In the genomic region with DNA sequence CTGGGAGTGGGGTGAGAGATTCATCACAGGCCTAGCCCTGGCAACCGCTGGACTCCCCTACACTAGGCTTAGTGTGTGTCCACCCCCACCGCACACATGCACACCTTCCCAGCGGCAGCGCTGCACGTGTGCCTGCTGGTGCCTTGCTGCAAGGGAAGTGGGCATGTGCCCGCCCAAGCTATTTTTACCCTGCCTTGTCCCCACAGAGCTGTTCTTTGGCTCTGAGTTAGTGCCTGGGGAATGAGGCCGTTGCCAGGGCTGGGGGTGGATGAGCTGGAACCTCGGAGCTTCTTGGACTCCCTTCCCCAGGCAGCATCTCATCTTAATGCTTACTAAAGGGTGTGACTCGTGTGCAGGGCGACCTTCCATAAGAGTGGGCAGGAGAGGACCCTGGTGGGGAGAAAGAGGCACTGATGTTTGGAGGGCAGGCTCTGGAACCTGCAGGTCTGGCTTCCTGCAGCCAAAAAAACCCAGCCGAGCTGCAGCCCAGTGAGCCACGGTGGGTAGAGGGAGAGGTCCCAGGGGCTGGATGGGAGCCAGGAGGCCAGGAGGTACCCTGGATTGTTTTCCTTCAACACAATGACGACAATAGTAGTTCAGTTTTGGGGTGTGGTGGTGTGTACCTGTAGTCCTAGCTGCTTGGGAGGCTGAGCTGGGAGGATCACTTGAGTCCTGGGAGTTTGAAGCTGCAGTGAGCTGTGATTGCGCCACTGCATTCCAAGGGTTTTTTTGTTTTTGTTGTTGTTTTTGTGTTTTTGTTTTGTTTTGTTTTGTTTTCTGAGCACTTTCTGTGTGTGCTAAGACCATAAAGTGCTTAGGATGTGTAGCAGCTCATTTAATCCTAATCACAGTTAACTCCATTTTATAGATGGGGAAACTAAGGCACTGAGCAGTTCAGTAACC, we compare ENCODE assay signal across 11 cellular contexts.
A peak's percentile ranks its signal among the peaks of the same experiment; 100 is the strongest.
DNase-seq lines count a peak whose midpoint lies in the region; ATAC-seq and TF ChIP-seq lines count a peak whose summit lies in the region.
"Had no signal": no experiment of that assay in that cellular context is flagged by ENCODE, and none has a peak within 500 bp of the region (broad histone marks: within the 10 kb centered on the region; RNA-seq: fewer than 3 reads in every experiment).

No MANE protein-coding gene starts in this region.

- no peaks in the 10 kb centered on the region for H3K9me3 Mint-ChIP-seq in stimulated activated naive B cell treated with anti-CD40 and anti-IgM and Interleukin-4, amounts not matched to agents 10 μg/mL and 1 μg/mL and 100 μg/mL, for 72 hours

- 60% methylated on average over 14 of the region's 14 CpGs for WGBS in right cardiac atrium

- peak overlapping the region; percentile 91 to 92 for H3K4me3 Mint-ChIP-seq in stimulated activated naive B cell treated with anti-CD40 and anti-IgM and Interleukin-4, amounts not matched to agents 10 μg/mL and 1 μg/mL and 100 μg/mL, for 72 hours

- H3K4me3 ChIP-seq in right cardiac atrium (ENCODE audit: low read length) (no peak overlapping the region), colonic mucosa (no peak overlapping the region)
- H3K4me3 ChIP-seq: uterus had no signal

- no peaks in the 10 kb centered on the region for H3K4me1 ChIP-seq in right cardiac atrium (ENCODE audit: control insufficient read depth, insufficient read depth, low read length)
- H3K4me1 ChIP-seq in colonic mucosa, result no peaks in the 10 kb centered on the region
- H3K4me1 ChIP-seq: uterus had no signal

- no peaks in the 10 kb centered on the region for H3K9me3 ChIP-seq in right cardiac atrium (ENCODE audit: control insufficient read depth, low read length)
- no peaks in the 10 kb centered on the region for H3K9me3 ChIP-seq in colonic mucosa
- H3K9me3 ChIP-seq: uterus had no signal

- peak; percentile 47 for DNase-seq in activated CD4-positive, alpha-beta T cell treated with anti-CD3 and anti-CD28 coated beads for 48 hours
- DNase-seq in activated CD4-positive, alpha-beta T cell treated with anti-CD3 and anti-CD28 coated beads, Interleukin-2, amount 50 U/mL, for 1 hour, result no peak
- DNase-seq in activated naive CD4-positive, alpha-beta T cell treated with anti-CD3 and anti-CD28 coated beads, Interleukin-2, amount 50 U/mL, for 16 hours, result peak; percentile 37
- DNase-seq in right cardiac atrium (peak in 2 of 3 donors; percentile 82 to 86), colonic mucosa (no peak), LoVo (ENCODE audit: low spot score) (no peak), epidermal melanocyte (ENCODE audit: insufficient read length, low spot score) (no peak)
- no peak for DNase-seq in stimulated activated naive B cell treated with anti-CD40 and anti-IgM and Interleukin-4, amounts not matched to agents 10 μg/mL and 1 μg/mL and 100 μg/mL, for 72 hours
- DNase-seq: NCI-H1694, uterus had no signal

- peak; percentile 74 to 76 for ATAC-seq in right cardiac atrium
- peak; percentile 18 to 24 for ATAC-seq in stimulated activated naive B cell treated with anti-CD40 and anti-IgM and Interleukin-4, amounts not matched to agents 10 μg/mL and 1 μg/mL and 100 μg/mL, for 72 hours (replicated peaks)

- peaks cover 3% of the 10 kb centered on the region in 2 donors for H3K36me3 Mint-ChIP-seq in stimulated activated naive B cell treated with anti-CD40 and anti-IgM and Interleukin-4, amounts not matched to agents 10 μg/mL and 1 μg/mL and 100 μg/mL, for 72 hours

- peaks cover 55 to 75% of the 10 kb centered on the region in 2 donors for H3K4me1 Mint-ChIP-seq in stimulated activated naive B cell treated with anti-CD40 and anti-IgM and Interleukin-4, amounts not matched to agents 10 μg/mL and 1 μg/mL and 100 μg/mL, for 72 hours

- H3K27ac Mint-ChIP-seq in stimulated activated naive B cell treated with anti-CD40 and anti-IgM and Interleukin-4, amounts not matched to agents 10 μg/mL and 1 μg/mL and 100 μg/mL, for 72 hours, result peak overlapping the region; percentile 98

- no peaks in the 10 kb centered on the region for H3K27me3 Mint-ChIP-seq in stimulated activated naive B cell treated with anti-CD40 and anti-IgM and Interleukin-4, amounts not matched to agents 10 μg/mL and 1 μg/mL and 100 μg/mL, for 72 hours

- no peaks in the 10 kb centered on the region for H3K36me3 ChIP-seq in colonic mucosa
- H3K36me3 ChIP-seq: uterus had no signal

- no peaks in the 10 kb centered on the region for H3K27me3 ChIP-seq in right cardiac atrium (ENCODE audit: control insufficient read depth, insufficient read depth)
- H3K27me3 ChIP-seq in colonic mucosa, result no peaks in the 10 kb centered on the region
- H3K27me3 ChIP-seq: uterus had no signal

- no peak overlapping the region for H3K9ac ChIP-seq in colonic mucosa (ENCODE audit: low read depth in 2 of 2, low read length in 2 of 2)

- peak overlapping the region; percentile 81 for H3K27ac ChIP-seq in right cardiac atrium (ENCODE audit: low read length)
- H3K27ac ChIP-seq in colonic mucosa, result no peak overlapping the region
- H3K27ac ChIP-seq: epithelial cell of prostate, uterus had no signal

- intact Hi-C loops in right cardiac atrium (cut with DNase I) (no loop called here), colonic mucosa (cut with DNase I) (no loop called here)

- TF ChIP-seq CTCF in colonic mucosa (IDR thresholded peaks at IDR 0.05), result no peak

Comparison
In these comparisons a context has a peak if more than half of its experiments do, and no peak if none do; other contexts are left out.
1. DNase-seq: peak in activated CD4-positive, alpha-beta T cell treated with anti-CD3 and anti-CD28 coated beads for 48 hours (single experiment), activated naive CD4-positive, alpha-beta T cell treated with anti-CD3 and anti-CD28 coated beads, Interleukin-2, amount 50 U/mL, for 16 hours (single experiment) and right cardiac atrium (2 of 3); none in activated CD4-positive, alpha-beta T cell treated with anti-CD3 and anti-CD28 coated beads, Interleukin-2, amount 50 U/mL, for 1 hour (single experiment), stimulated activated naive B cell treated with anti-CD40 and anti-IgM and Interleukin-4, amounts not matched to agents 10 μg/mL and 1 μg/mL and 100 μg/mL, for 72 hours (single experiment), colonic mucosa (single experiment), LoVo (single experiment) and epidermal melanocyte (single experiment).